11 cellular contexts compared by ENCODE assay signal in the genomic region with DNA sequence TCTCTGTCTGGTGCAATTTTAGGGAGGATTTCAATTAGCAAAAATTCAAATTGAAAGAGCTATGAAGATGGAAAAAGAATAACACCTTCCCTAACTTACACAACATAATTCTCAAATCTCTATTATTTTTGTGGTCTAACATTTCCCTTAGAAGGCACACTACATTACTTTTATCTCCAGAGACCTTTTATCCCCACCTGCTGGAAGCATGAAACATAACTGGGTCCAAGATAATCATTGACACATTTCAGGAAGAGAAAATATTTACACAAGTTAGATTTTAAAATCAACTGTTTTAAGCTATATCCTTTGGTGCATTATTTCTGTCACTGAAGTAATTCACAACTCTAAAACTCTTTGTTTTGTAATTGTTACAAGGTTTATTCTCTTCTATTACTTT.
DNase-seq lines count a peak whose midpoint lies in the region; ATAC-seq, FAIRE-seq and TF ChIP-seq lines count a peak whose summit lies in the region.
"Had no signal": no experiment of that assay in that cellular context is flagged by ENCODE, and none has a peak within 500 bp of the region (broad histone marks: within the 10 kb centered on the region; RNA-seq: fewer than 3 reads in every experiment).

No MANE protein-coding gene starts in this region.

- H3K9me3 ChIP-seq in OCI-LY3 (ENCODE audit: insufficient read depth, low read length) = no peaks in the 10 kb centered on the region
- H3K9me3 ChIP-seq in endothelial cell of umbilical vein (replicated peaks; ENCODE audit: control insufficient read depth, insufficient read depth, low read length) = no peaks in the 10 kb centered on the region

- FAIRE-seq in endothelial cell of umbilical vein (lab: Jason Lieb, UNC) = no peak

- H3K27ac ChIP-seq in OCI-LY3 (ENCODE audit: low read length) = no peak overlapping the region
- no peak overlapping the region for H3K27ac ChIP-seq in endothelial cell of umbilical vein (ENCODE audit: insufficient read depth, low read depth, low read length)
- H3K27ac ChIP-seq: spleen, thoracic aorta had no signal

- no peak for ATAC-seq in GM21786 (IDR thresholded peaks at IDR 0.05; ENCODE audit: unreplicated experiment)
- no peak for ATAC-seq in activated CD4-positive, CD25-positive, alpha-beta regulatory T cell treated with anti-CD3 and anti-CD28 coated beads, Interleukin-2, amount 50 U/mL, for 24 hours

- H3K27ac Mint-ChIP-seq in osteocyte (ENCODE audit: unreplicated experiment) = no peak overlapping the region

- H3K36me3 Mint-ChIP-seq in osteocyte (ENCODE audit: unreplicated experiment) = no peaks in the 10 kb centered on the region

- CTCF ChIA-PET in endothelial cell of umbilical vein (lab: Charles Lee) = interaction anchor here (1.4 to 2.6 kb wide), 15 partner anchors 10 to 1950 kb away, joined by 4 to 47 read pairs (median 10); no protein-coding TSS in a partner anchor

- intact Hi-C loops in endothelial cell of umbilical vein (cut with micrococcal nuclease) = loop anchor here (1.0 kb wide), 1 partner anchor 329 kb away; no protein-coding TSS in a partner anchor

- DNase-seq in DMS53 (lab: John Stamatoyannopoulos, UW) (peak; percentile 46), DMS53 treated with DMSO at 0.1 percent for 48 hours (lab: John Stamatoyannopoulos, UW; ENCODE audit: unreplicated experiment) (no peak), endothelial cell of umbilical vein (ENCODE audit: low read depth, low spot score) (peak; percentile 26), osteocyte (ENCODE audit: extremely low spot score, unreplicated experiment) (no peak), putamen (ENCODE audit: low spot score) (no peak)
- DNase-seq: NCI-H1694, spleen had no signal

- TF ChIP-seq POLR2A in endothelial cell of umbilical vein (IDR thresholded peaks at IDR 0.05; ENCODE audit: low read depth, low read length) = no peak

- dilution Hi-C loops in endothelial cell of umbilical vein (cut with MboI; ENCODE audit: extremely low pct_ligation_motif_present, low sequenced_read_pairs) = no loop called here

- peaks cover 7% of the 10 kb centered on the region for H3K9me3 Mint-ChIP-seq in osteocyte (ENCODE audit: unreplicated experiment)

- POLR2A ChIA-PET in endothelial cell of umbilical vein (lab: Charles Lee) = no interaction called here

- H3K79me2 ChIP-seq in OCI-LY3 (ENCODE audit: low read length) (no peaks in the 10 kb centered on the region), endothelial cell of umbilical vein (ENCODE audit: control insufficient read depth, insufficient read depth, low read length) (no peaks in the 10 kb centered on the region)

- H2AFZ ChIP-seq in OCI-LY3 (ENCODE audit: low read depth, low read length) (no peak overlapping the region), endothelial cell of umbilical vein (ENCODE audit: low read depth, low read length) (no peak overlapping the region)

- peak; percentile 66 for TF ChIP-seq CTCF in OCI-LY3 (IDR thresholded peaks at IDR 0.05; ENCODE audit: low read depth, low read length)
- peak in 1 of 2 donors; percentile 11 for TF ChIP-seq CTCF in endothelial cell of umbilical vein (IDR thresholded peaks at IDR 0.05; ENCODE audit: extremely low read depth in 1 of 2, insufficient read depth in 1 of 2, low read depth in 1 of 2, low read length in 2 of 2)
- TF ChIP-seq CTCF in osteocyte (IDR thresholded peaks at IDR 0.05) = peak; percentile 57

- peaks cover 17% of the 10 kb centered on the region for H3K4me1 Mint-ChIP-seq in osteocyte (ENCODE audit: unreplicated experiment)

- H3K4me1 ChIP-seq in OCI-LY3 (ENCODE audit: low read length) (peaks cover 4% of the 10 kb centered on the region; the same call in 1 of the 2 replicates), endothelial cell of umbilical vein (ENCODE audit: control insufficient read depth, extremely low read depth, insufficient read depth, low read length) (peaks cover 2% of the 10 kb centered on the region)
- H3K4me1 ChIP-seq: spleen had no signal

- no peaks in the 10 kb centered on the region for H3K9me1 ChIP-seq in endothelial cell of umbilical vein (replicated peaks; ENCODE audit: control insufficient read depth, extremely low read depth, insufficient read depth, low read length)

- H3K36me3 ChIP-seq in OCI-LY3 (replicated peaks; ENCODE audit: low read depth, low read length) = no peaks in the 10 kb centered on the region
- H3K36me3 ChIP-seq in endothelial cell of umbilical vein (ENCODE audit: control insufficient read depth in 2 of 2, extremely low read depth in 1 of 2, insufficient read depth in 2 of 2, low read length in 2 of 2) = no peaks in the 10 kb centered on the region
- H3K36me3 ChIP-seq: spleen, thoracic aorta had no signal

- H3K4me3 Mint-ChIP-seq in osteocyte (ENCODE audit: unreplicated experiment) = no peak overlapping the region

- no peaks in the 10 kb centered on the region for H3K27me3 Mint-ChIP-seq in osteocyte (ENCODE audit: unreplicated experiment)

- H3K9ac ChIP-seq in OCI-LY3 (ENCODE audit: low read length) (no peak overlapping the region), endothelial cell of umbilical vein (replicated peaks; ENCODE audit: extremely low read depth, insufficient read depth, low read length) (no peak overlapping the region)

- H3K4me2 ChIP-seq in OCI-LY3 (ENCODE audit: low read length) (peak overlapping the region; percentile 1; the same call in 1 of the 2 replicates), endothelial cell of umbilical vein (ENCODE audit: insufficient read depth, low read length) (no peak overlapping the region)

- no peak overlapping the region for H3K4me3 ChIP-seq in OCI-LY3 (ENCODE audit: low read length)
- no peak overlapping the region for H3K4me3 ChIP-seq in endothelial cell of umbilical vein (replicated peaks in 1 of 3; ENCODE audit: insufficient read depth in 1 of 3, low read depth in 1 of 3, low read length in 3 of 3)
- H3K4me3 ChIP-seq: spleen, thoracic aorta had no signal

- no peaks in the 10 kb centered on the region for H3K27me3 ChIP-seq in OCI-LY3 (ENCODE audit: low read depth, low read length)
- H3K27me3 ChIP-seq in endothelial cell of umbilical vein (ENCODE audit: control insufficient read depth in 2 of 2, insufficient read depth in 2 of 2, low read length in 2 of 2) = no peaks in the 10 kb centered on the region
- H3K27me3 ChIP-seq: spleen had no signal

- H4K20me1 ChIP-seq in OCI-LY3 (ENCODE audit: insufficient read depth, low read length) (no peaks in the 10 kb centered on the region), endothelial cell of umbilical vein (replicated peaks; ENCODE audit: control insufficient read depth, extremely low read depth, insufficient read depth, low read length) (no peaks in the 10 kb centered on the region)

- no TSS peak for BruUV-seq in endothelial cell of umbilical vein (replicated peaks; lab: Mats Ljungman, UMichigan)

TF ChIP-seq in endothelial cell of umbilical vein, 7 proteins besides CTCF, POLR2A, EP300 and RAD21:
- TF ChIP-seq JUN (IDR thresholded peaks at IDR 0.05; ENCODE audit: borderline replicate concordance, insufficient read depth, insufficient read length, low read depth) (no peak), GATA2 (IDR thresholded peaks at IDR 0.05; ENCODE audit: insufficient read depth, insufficient read length, low read depth, low read length) (no peak), MAX (IDR thresholded peaks at IDR 0.05; ENCODE audit: insufficient read depth, insufficient read length) (no peak), EZH2 (IDR thresholded peaks at IDR 0.05; ENCODE audit: borderline replicate concordance, low read depth, low read length, severe bottlenecking) (no peak), FOS (IDR thresholded peaks at IDR 0.05; ENCODE audit: borderline replicate concordance, insufficient read depth, low read length) (no peak), MYC (IDR thresholded peaks at IDR 0.05; ENCODE audit: low read depth, low read length) (no peak), POLR2AphosphoS5 (IDR thresholded peaks at IDR 0.05; ENCODE audit: insufficient read depth, low read depth, low read length) (no peak)
TF ChIP-seq in endothelial cell of umbilical vein: peak in this region for 0.

Comparison
In these comparisons a context has a peak if more than half of its experiments do, and no peak if none do; other contexts are left out.
1. DNase-seq: peak in DMS53 (single experiment) and endothelial cell of umbilical vein (single experiment); none in DMS53 treated with DMSO at 0.1 percent for 48 hours (single experiment), osteocyte (single experiment) and putamen (single experiment).